Comparison of ENCODE assay signal across 20 cellular contexts in the genomic region with DNA sequence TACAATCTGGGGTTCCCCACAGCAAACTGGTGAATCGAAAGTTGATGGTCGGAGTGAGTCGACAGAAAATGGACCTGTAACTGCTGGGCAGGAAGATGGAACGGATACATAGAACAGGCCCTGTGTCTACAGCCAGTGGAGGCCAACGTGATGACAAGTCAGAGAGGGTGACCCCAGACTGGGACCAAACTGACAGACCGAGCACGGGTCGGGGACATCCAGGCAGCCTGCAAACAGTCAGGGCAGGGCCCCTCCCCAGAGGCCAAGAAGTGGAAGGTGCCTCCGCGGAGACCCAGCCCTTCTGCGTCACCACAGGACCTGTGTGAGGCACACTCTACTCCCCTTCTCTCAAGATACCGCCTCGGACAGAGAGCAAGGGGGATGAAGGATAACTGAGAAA. TPM values are rescaled to one million over a fixed set of nuclear protein-coding genes. Genes with fewer than 3 reads are reported as not detected.
DNase-seq lines count a peak whose midpoint lies in the region; ATAC-seq, FAIRE-seq and TF ChIP-seq lines count a peak whose summit lies in the region.
"Had no signal": no experiment of that assay in that cellular context is flagged by ENCODE, and none has a peak within 500 bp of the region (broad histone marks: within the 10 kb centered on the region; RNA-seq: fewer than 3 reads in every experiment).

No MANE protein-coding gene starts in this region.

- intact Hi-C loops in K562 (cut with micrococcal nuclease) = no loop called here

- 16% methylated on average over 13 of the region's 13 CpGs for WGBS in K562 (ENCODE audit: insufficient coverage, low coverage, missing lambda C conversion rate)

- CTCF ChIA-PET in K562 (lab: Yijun Ruan, JAX; ENCODE audit: low intra/inter-chr PET ratio) = no interaction called here

- ATAC-seq in K562 (peak; percentile 49; the same call in 2 of the 3 replicates), GM19467 (IDR thresholded peaks at IDR 0.05; ENCODE audit: unreplicated experiment) (no peak), HG03097 (IDR thresholded peaks at IDR 0.05; ENCODE audit: low FRiP score, unreplicated experiment) (no peak)
- peak; percentile 20 for ATAC-seq in stimulated activated memory B cell treated with anti-CD40 and anti-IgM and Interleukin-4, amounts not matched to agents 10 μg/mL and 1 μg/mL and 100 μg/mL, for 72 hours
- ATAC-seq: CD8-positive, alpha-beta T cell had no signal

- H3K27me3 ChIP-seq in H7 (ENCODE audit: control insufficient read depth, insufficient read depth, low read length) (no peaks in the 10 kb centered on the region), K562 (ENCODE audit: control insufficient read depth in 2 of 2, insufficient read depth in 2 of 2, low read length in 2 of 2) (peaks cover 2 to 4% of the 10 kb centered on the region in 2 experiments; a peak in 2 of 5 replicates), neural progenitor cell (peaks cover 8% of the 10 kb centered on the region)
- H3K27me3 ChIP-seq: BLaER1 had no signal

- H3K27ac ChIP-seq in K562 (ENCODE audit: extremely low read depth, low read depth, low read length) (no peak overlapping the region), neural progenitor cell (no peak overlapping the region)
- H3K27ac ChIP-seq: BLaER1, C4-2B, GM23248 had no signal

- peaks cover 7% of the 10 kb centered on the region for H3K9me3 Mint-ChIP-seq in neural progenitor cell
- H3K9me3 Mint-ChIP-seq in stimulated activated memory B cell treated with anti-CD40 and anti-IgM and Interleukin-4, amounts not matched to agents 10 μg/mL and 1 μg/mL and 100 μg/mL, for 72 hours = no peaks in the 10 kb centered on the region
- H3K9me3 Mint-ChIP-seq: CD8-positive, alpha-beta T cell had no signal

- no TSS peak for BruUV-seq in K562 (replicated peaks; lab: Mats Ljungman, UMichigan)

- TF ChIP-seq CTCF in K562 (IDR thresholded peaks at IDR 0.05 in 2 of 3, conservative IDR thresholded peaks at IDR 0.05 in 1 of 3; ENCODE audit: insufficient read depth in 2 of 3, low read depth in 1 of 3, low read length in 3 of 3) (no peak), neural progenitor cell (IDR thresholded peaks at IDR 0.05) (no peak)

- H3K9me3 ChIP-seq in K562 (replicated peaks; ENCODE audit: control insufficient read depth, insufficient read depth, low read depth, low read length) = no peaks in the 10 kb centered on the region
- H3K9me3 ChIP-seq in neural progenitor cell (ENCODE audit: low read depth) = no peaks in the 10 kb centered on the region

- no peaks in the 10 kb centered on the region for H4K20me1 ChIP-seq in K562 (replicated peaks; ENCODE audit: control insufficient read depth, insufficient read depth, low read length)
- no peaks in the 10 kb centered on the region for H4K20me1 ChIP-seq in neural progenitor cell (ENCODE audit: low read depth)
- H4K20me1 ChIP-seq: BLaER1 had no signal

- TF ChIP-seq EP300 in K562 (IDR thresholded peaks at IDR 0.05; ENCODE audit: low read length) = no peak

- no peak overlapping the region for H3K4me3 Mint-ChIP-seq in neural progenitor cell
- H3K4me3 Mint-ChIP-seq in stimulated activated memory B cell treated with anti-CD40 and anti-IgM and Interleukin-4, amounts not matched to agents 10 μg/mL and 1 μg/mL and 100 μg/mL, for 72 hours = no peak overlapping the region
- H3K4me3 Mint-ChIP-seq: CD4-positive, CD25-positive, alpha-beta regulatory T cell; CD8-positive, alpha-beta T cell had no signal

- H3K4me3 ChIP-seq in H7 (ENCODE audit: insufficient read depth, low read depth, low read length) (no peak overlapping the region), K562 (no peak overlapping the region), neural progenitor cell (no peak overlapping the region)
- H3K4me3 ChIP-seq: BLaER1, GM23248 had no signal

- no peaks in the 10 kb centered on the region for H3K36me3 Mint-ChIP-seq in neural progenitor cell
- H3K36me3 Mint-ChIP-seq in stimulated activated memory B cell treated with anti-CD40 and anti-IgM and Interleukin-4, amounts not matched to agents 10 μg/mL and 1 μg/mL and 100 μg/mL, for 72 hours = no peaks in the 10 kb centered on the region
- H3K36me3 Mint-ChIP-seq: CD4-positive, CD25-positive, alpha-beta regulatory T cell; CD8-positive, alpha-beta T cell had no signal

- DNase-seq in H7 = peak; percentile 22
- no peak for DNase-seq in K562 (ENCODE audit: extremely low read depth in 1 of 4, low spot score in 3 of 4)
- no peak for DNase-seq in neural progenitor cell (ENCODE audit: low spot score)
- DNase-seq in GOT3 (lab: John Stamatoyannopoulos, UW) = no peak
- DNase-seq in NCI-H1092 (lab: John Stamatoyannopoulos, UW) = no peak
- DNase-seq: Caco-2; CD4-positive, CD25-positive, alpha-beta regulatory T cell; CD8-positive, alpha-beta T cell; DMS153; DND-41; GM23248; HCEC 1CT had no signal

- H3K4me1 Mint-ChIP-seq in neural progenitor cell = peaks cover 17% of the 10 kb centered on the region
- H3K4me1 Mint-ChIP-seq in stimulated activated memory B cell treated with anti-CD40 and anti-IgM and Interleukin-4, amounts not matched to agents 10 μg/mL and 1 μg/mL and 100 μg/mL, for 72 hours = no peaks in the 10 kb centered on the region

- H2AFZ ChIP-seq in K562 (ENCODE audit: low read depth, low read length) (no peak overlapping the region), neural progenitor cell (replicated peaks) (peak overlapping the region; percentile 55)
- H2AFZ ChIP-seq: GM23248 had no signal

- no peaks in the 10 kb centered on the region for H3K9me1 ChIP-seq in K562 (ENCODE audit: control insufficient read depth, insufficient read depth, low read length)

- H3K9ac ChIP-seq in K562 (ENCODE audit: insufficient read depth in 1 of 2, low read depth in 2 of 2, low read length in 2 of 2) (0 out of 4 replicates have a peak overlapping the region, but pooled peaks of 1 of the 2 experiments have one; percentile 14), neural progenitor cell (no peak overlapping the region)
- H3K9ac ChIP-seq: BLaER1, GM23248 had no signal

- H3K4me1 ChIP-seq in K562 (replicated peaks in 1 of 2; ENCODE audit: control insufficient read depth in 2 of 2, insufficient read depth in 2 of 2, low read length in 2 of 2) (no peaks in the 10 kb centered on the region), neural progenitor cell (peaks cover 16% of the 10 kb centered on the region)
- H3K4me1 ChIP-seq: BLaER1, Caco-2 had no signal

- no peaks in the 10 kb centered on the region for H3K79me2 ChIP-seq in K562 (ENCODE audit: control insufficient read depth, insufficient read depth, low read length)
- H3K79me2 ChIP-seq in neural progenitor cell (ENCODE audit: low read depth) = no peaks in the 10 kb centered on the region

- H3K36me3 ChIP-seq in H7 (replicated peaks; ENCODE audit: control insufficient read depth, insufficient read depth, low read length) = no peaks in the 10 kb centered on the region
- H3K36me3 ChIP-seq in K562 (ENCODE audit: control insufficient read depth, insufficient read depth, low read length) = no peaks in the 10 kb centered on the region
- no peaks in the 10 kb centered on the region for H3K36me3 ChIP-seq in neural progenitor cell

- TF ChIP-seq RAD21 in K562 (CRISPR knock-in tag; conservative IDR thresholded peaks at IDR 0.05 in 1 of 2, IDR thresholded peaks at IDR 0.05 in 1 of 2) = no peak

- H3K27ac Mint-ChIP-seq in neural progenitor cell = no peak overlapping the region
- no peak overlapping the region for H3K27ac Mint-ChIP-seq in stimulated activated memory B cell treated with anti-CD40 and anti-IgM and Interleukin-4, amounts not matched to agents 10 μg/mL and 1 μg/mL and 100 μg/mL, for 72 hours
- H3K27ac Mint-ChIP-seq: CD8-positive, alpha-beta T cell had no signal

- POLR2A ChIA-PET in K562 (lab: Yijun Ruan, JAX) = no interaction called here

- no peak for TF ChIP-seq POLR2A in K562 (conservative IDR thresholded peaks at IDR 0.05)

- FAIRE-seq in K562 (lab: Jason Lieb, UNC) = no peak
- FAIRE-seq: G401.6, GM12892, H54 had no signal

- H3K4me2 ChIP-seq in K562 (ENCODE audit: insufficient read depth, low read length) = no peak overlapping the region
- H3K4me2 ChIP-seq in neural progenitor cell = peak overlapping the region; percentile 46
- H3K4me2 ChIP-seq: BLaER1 had no signal

- H3F3A ChIP-seq in neural progenitor cell (ENCODE audit: low read depth) = peaks cover 8% of the 10 kb centered on the region

- peaks cover 13% of the 10 kb centered on the region for H3K27me3 Mint-ChIP-seq in neural progenitor cell (ENCODE audit: insufficient read depth, low read depth)
- H3K27me3 Mint-ChIP-seq in stimulated activated memory B cell treated with anti-CD40 and anti-IgM and Interleukin-4, amounts not matched to agents 10 μg/mL and 1 μg/mL and 100 μg/mL, for 72 hours = peaks cover 20% of the 10 kb centered on the region

- in situ Hi-C loops in K562 (cut with MboI) = no loop called here

TF ChIP-seq in K562, 482 proteins besides CTCF, POLR2A, EP300 and RAD21 (continues in another document):
- TF ChIP-seq, protein P1, sequence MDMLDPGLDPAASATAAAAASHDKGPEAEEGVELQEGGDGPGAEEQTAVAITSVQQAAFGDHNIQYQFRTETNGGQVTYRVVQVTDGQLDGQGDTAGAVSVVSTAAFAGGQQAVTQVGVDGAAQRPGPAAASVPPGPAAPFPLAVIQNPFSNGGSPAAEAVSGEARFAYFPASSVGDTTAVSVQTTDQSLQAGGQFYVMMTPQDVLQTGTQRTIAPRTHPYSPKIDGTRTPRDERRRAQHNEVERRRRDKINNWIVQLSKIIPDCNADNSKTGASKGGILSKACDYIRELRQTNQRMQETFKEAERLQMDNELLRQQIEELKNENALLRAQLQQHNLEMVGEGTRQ (CRISPR knock-in tag; IDR thresholded peaks at IDR 0.05) = no peak
- no peak for TF ChIP-seq ZNF184 (CRISPR knock-in tag; IDR thresholded peaks at IDR 0.05)
- no peak for TF ChIP-seq BRD4 (IDR thresholded peaks at IDR 0.05)

RNA-seq across cellular contexts. Expression of a gene that starts 25.1 kb away (rescaled TPM):
- 5.8 and 6.7 TPM in 2 replicates for total RNA-seq in H7 (2014; rRNA removed; shearing (Covaris generic))
- total RNA-seq in K562 (2011; cell fraction: chromatin; rRNA removed; ENCODE audit: low replicate concordance) = 51.4 and 103 TPM in 2 replicates
- 20.2 and 31.6 TPM in 2 replicates for total RNA-seq in K562 (2011; cell fraction: nucleolus; rRNA removed)
- 37.0 and 50.2 TPM in 2 replicates for total RNA-seq in K562 (2011; cell fraction: nucleoplasm; rRNA removed)
- 9.1 and 10.2 TPM in 2 replicates for total RNA-seq in K562 (2014; rRNA removed)
- 14.4 and 16.0 TPM in 2 replicates for total RNA-seq in K562 (2014; rRNA removed; fragmentation: Illumina TruSeq; extraction: Trizol)
- 11.8 and 14.2 TPM in 2 replicates for total RNA-seq in K562 (2015; rRNA removed; fragmentation: Illumina TruSeq; extraction: Trizol)
- total RNA-seq in K562 (2021) = 14.1 and 16.8 TPM in 2 replicates
- polyA plus RNA-seq in K562 (2011; rRNA removed) = 14.1 and 18.4 TPM in 2 replicates
- polyA plus RNA-seq in K562 (2011; cell fraction: cytosol; rRNA removed) = 10.5 and 10.6 TPM in 2 replicates
- 11.8 and 13.1 TPM in 2 replicates for polyA plus RNA-seq in K562 (2011; cell fraction: nucleus; rRNA removed)
- 9.6 and 15.5 TPM in 2 replicates for polyA plus RNA-seq in K562 (2012)
- 12.6 and 14.3 TPM in 2 replicates for polyA plus RNA-seq in K562 (2014; fragmentation: Illumina TruSeq; extraction: Trizol)
- polyA plus RNA-seq in K562 (2014; fragmentation: Nextera tagmentation; extraction: Ambion mirVana) = 1 to 10 TPM; 4.6 to 5.7 TPM
- 10.7 and 11.3 TPM in 2 replicates for polyA plus RNA-seq in K562 (2014; rRNA removed)
- 16.2 and 17.9 TPM in 2 replicates for polyA minus RNA-seq in K562 (2011; rRNA and poly(A)+ RNA removed)
- polyA minus RNA-seq in K562 (2011; cell fraction: cytosol; rRNA and poly(A)+ RNA removed) = 8.0 and 8.4 TPM in 2 replicates
- polyA minus RNA-seq in K562 (2011; cell fraction: nucleus; rRNA and poly(A)+ RNA removed) = 26.7 and 50.5 TPM in 2 replicates
- 27.0 and 49.6 TPM in 2 replicates for total RNA-seq in neural progenitor cell (ENCODE audit: low replicate concordance)

Comparison
In these comparisons a context has a peak if more than half of its experiments do, and no peak if none do; other contexts are left out.
1. ATAC-seq: peak in K562 (single experiment) and stimulated activated memory B cell treated with anti-CD40 and anti-IgM and Interleukin-4, amounts not matched to agents 10 μg/mL and 1 μg/mL and 100 μg/mL, for 72 hours (single experiment); none in GM19467 (single experiment) and HG03097 (single experiment).